1 cellular context compared by ENCODE assay signal in the genomic region with DNA sequence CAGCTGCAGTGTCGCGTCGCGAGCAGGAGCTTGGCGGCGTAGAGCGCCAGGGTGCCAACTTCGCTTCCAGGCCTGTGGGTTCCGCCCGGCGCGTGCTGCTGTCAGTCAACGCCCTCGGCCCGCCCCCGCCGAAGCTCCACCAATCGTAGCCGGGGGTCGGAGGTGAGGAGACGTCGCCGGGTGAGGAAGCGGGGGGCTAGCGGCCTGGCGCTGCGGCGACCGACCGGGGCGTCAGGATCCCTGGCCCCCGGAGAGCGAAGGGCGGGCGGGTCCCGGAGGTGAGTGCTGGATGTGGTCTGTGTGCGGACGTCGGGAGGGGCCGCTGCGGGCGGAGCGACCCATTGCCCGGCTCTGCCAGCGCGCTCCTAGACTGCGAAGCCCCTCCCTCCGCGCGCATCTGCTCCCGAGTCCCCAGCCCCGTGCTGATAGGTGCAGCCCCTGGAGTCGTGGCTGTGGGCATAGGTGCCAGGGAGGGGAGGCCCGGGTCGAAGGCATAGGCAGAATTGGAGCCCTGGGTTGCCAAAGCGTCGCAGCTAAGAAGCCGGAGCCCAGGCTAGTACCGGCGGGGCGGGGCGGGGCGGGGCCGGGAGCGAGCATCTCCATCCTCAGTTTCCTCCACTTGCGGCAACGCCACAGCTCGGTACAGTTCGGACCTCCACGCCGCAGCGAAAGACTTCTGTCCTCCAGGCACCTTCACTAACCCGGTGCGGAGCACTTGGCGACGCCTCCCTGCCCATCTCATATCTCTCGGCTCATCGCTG.
TF ChIP-seq lines count a peak whose summit lies in the region.

A gene (plus strand): TSS at position 165 of the 761 bp plus-strand sequence. CDS start 6,386 bp downstream, outside the sequence.

TF ChIP-seq in HepG2, 621 proteins besides CTCF, POLR2A, EP300 and RAD21 (continued from another document and continues in another):
- peak; percentile 32; the same call in 1 of the 2 replicates for TF ChIP-seq MYC (CRISPR knock-in tag; IDR thresholded peaks at IDR 0.05; ENCODE audit: borderline replicate concordance)
- TF ChIP-seq, protein P1, sequence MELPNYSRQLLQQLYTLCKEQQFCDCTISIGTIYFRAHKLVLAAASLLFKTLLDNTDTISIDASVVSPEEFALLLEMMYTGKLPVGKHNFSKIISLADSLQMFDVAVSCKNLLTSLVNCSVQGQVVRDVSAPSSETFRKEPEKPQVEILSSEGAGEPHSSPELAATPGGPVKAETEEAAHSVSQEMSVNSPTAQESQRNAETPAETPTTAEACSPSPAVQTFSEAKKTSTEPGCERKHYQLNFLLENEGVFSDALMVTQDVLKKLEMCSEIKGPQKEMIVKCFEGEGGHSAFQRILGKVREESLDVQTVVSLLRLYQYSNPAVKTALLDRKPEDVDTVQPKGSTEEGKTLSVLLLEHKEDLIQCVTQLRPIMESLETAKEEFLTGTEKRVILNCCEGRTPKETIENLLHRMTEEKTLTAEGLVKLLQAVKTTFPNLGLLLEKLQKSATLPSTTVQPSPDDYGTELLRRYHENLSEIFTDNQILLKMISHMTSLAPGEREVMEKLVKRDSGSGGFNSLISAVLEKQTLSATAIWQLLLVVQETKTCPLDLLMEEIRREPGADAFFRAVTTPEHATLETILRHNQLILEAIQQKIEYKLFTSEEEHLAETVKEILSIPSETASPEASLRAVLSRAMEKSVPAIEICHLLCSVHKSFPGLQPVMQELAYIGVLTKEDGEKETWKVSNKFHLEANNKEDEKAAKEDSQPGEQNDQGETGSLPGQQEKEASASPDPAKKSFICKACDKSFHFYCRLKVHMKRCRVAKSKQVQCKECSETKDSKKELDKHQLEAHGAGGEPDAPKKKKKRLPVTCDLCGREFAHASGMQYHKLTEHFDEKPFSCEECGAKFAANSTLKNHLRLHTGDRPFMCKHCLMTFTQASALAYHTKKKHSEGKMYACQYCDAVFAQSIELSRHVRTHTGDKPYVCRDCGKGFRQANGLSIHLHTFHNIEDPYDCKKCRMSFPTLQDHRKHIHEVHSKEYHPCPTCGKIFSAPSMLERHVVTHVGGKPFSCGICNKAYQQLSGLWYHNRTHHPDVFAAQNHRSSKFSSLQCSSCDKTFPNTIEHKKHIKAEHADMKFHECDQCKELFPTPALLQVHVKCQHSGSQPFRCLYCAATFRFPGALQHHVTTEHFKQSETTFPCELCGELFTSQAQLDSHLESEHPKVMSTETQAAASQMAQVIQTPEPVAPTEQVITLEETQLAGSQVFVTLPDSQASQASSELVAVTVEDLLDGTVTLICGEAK (IDR thresholded peaks at IDR 0.05), result no peak
- TF ChIP-seq, protein P1 (CRISPR knock-in tag; IDR thresholded peaks at IDR 0.05), result peak; percentile 79
- peak; percentile 75; the same call in 1 of the 2 replicates for TF ChIP-seq REPIN1 (CRISPR knock-in tag; IDR thresholded peaks at IDR 0.05; ENCODE audit: borderline replicate concordance, low read depth)
- TF ChIP-seq FOSL1 (CRISPR knock-in tag; IDR thresholded peaks at IDR 0.05; ENCODE audit: borderline replicate concordance), result no peak
- no peak for TF ChIP-seq RCOR2 (CRISPR knock-in tag; IDR thresholded peaks at IDR 0.05)
- TF ChIP-seq, protein P2, sequence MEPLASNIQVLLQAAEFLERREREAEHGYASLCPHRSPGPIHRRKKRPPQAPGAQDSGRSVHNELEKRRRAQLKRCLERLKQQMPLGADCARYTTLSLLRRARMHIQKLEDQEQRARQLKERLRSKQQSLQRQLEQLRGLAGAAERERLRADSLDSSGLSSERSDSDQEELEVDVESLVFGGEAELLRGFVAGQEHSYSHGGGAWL (CRISPR knock-in tag; IDR thresholded peaks at IDR 0.05), result peak; percentile 42; the same call in 1 of the 2 replicates
- no peak for TF ChIP-seq TCF12 (IDR thresholded peaks at IDR 0.05)
- TF ChIP-seq TCF12 (CRISPR knock-in tag; IDR thresholded peaks at IDR 0.05), result no peak
- TF ChIP-seq ZNF430 (CRISPR knock-in tag; IDR thresholded peaks at IDR 0.05), result peak; percentile 65; the same call in 1 of the 2 replicates
- TF ChIP-seq, protein P3, sequence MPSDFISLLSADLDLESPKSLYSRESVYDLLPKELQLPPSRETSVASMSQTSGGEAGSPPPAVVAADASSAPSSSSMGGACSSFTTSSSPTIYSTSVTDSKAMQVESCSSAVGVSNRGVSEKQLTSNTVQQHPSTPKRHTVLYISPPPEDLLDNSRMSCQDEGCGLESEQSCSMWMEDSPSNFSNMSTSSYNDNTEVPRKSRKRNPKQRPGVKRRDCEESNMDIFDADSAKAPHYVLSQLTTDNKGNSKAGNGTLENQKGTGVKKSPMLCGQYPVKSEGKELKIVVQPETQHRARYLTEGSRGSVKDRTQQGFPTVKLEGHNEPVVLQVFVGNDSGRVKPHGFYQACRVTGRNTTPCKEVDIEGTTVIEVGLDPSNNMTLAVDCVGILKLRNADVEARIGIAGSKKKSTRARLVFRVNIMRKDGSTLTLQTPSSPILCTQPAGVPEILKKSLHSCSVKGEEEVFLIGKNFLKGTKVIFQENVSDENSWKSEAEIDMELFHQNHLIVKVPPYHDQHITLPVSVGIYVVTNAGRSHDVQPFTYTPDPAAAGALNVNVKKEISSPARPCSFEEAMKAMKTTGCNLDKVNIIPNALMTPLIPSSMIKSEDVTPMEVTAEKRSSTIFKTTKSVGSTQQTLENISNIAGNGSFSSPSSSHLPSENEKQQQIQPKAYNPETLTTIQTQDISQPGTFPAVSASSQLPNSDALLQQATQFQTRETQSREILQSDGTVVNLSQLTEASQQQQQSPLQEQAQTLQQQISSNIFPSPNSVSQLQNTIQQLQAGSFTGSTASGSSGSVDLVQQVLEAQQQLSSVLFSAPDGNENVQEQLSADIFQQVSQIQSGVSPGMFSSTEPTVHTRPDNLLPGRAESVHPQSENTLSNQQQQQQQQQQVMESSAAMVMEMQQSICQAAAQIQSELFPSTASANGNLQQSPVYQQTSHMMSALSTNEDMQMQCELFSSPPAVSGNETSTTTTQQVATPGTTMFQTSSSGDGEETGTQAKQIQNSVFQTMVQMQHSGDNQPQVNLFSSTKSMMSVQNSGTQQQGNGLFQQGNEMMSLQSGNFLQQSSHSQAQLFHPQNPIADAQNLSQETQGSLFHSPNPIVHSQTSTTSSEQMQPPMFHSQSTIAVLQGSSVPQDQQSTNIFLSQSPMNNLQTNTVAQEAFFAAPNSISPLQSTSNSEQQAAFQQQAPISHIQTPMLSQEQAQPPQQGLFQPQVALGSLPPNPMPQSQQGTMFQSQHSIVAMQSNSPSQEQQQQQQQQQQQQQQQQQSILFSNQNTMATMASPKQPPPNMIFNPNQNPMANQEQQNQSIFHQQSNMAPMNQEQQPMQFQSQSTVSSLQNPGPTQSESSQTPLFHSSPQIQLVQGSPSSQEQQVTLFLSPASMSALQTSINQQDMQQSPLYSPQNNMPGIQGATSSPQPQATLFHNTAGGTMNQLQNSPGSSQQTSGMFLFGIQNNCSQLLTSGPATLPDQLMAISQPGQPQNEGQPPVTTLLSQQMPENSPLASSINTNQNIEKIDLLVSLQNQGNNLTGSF (CRISPR knock-in tag; IDR thresholded peaks at IDR 0.05), result peak; percentile 65; the same call in 1 of the 2 replicates
- TF ChIP-seq GLI4 (CRISPR knock-in tag; IDR thresholded peaks at IDR 0.05; ENCODE audit: borderline replicate concordance), result no peak
- no peak for TF ChIP-seq ATF1 (CRISPR knock-in tag; IDR thresholded peaks at IDR 0.05)
- TF ChIP-seq, protein P4, sequence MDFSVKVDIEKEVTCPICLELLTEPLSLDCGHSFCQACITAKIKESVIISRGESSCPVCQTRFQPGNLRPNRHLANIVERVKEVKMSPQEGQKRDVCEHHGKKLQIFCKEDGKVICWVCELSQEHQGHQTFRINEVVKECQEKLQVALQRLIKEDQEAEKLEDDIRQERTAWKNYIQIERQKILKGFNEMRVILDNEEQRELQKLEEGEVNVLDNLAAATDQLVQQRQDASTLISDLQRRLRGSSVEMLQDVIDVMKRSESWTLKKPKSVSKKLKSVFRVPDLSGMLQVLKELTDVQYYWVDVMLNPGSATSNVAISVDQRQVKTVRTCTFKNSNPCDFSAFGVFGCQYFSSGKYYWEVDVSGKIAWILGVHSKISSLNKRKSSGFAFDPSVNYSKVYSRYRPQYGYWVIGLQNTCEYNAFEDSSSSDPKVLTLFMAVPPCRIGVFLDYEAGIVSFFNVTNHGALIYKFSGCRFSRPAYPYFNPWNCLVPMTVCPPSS (IDR thresholded peaks at IDR 0.05), result no peak
- TF ChIP-seq, protein P5, sequence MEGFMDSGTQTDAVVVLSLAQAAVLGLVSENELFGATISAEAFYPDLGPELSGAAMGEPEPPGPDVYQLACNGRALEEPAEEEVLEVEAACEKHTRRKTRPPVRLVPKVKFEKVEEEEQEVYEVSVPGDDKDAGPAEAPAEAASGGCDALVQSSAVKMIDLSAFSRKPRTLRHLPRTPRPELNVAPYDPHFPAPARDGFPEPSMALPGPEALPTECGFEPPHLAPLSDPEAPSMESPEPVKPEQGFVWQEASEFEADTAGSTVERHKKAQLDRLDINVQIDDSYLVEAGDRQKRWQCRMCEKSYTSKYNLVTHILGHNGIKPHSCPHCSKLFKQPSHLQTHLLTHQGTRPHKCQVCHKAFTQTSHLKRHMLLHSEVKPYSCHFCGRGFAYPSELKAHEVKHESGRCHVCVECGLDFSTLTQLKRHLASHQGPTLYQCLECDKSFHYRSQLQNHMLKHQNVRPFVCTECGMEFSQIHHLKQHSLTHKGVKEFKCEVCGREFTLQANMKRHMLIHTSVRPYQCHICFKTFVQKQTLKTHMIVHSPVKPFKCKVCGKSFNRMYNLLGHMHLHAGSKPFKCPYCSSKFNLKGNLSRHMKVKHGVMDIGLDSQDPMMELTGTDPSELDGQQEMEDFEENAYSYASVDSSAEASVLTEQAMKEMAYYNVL (CRISPR knock-in tag; IDR thresholded peaks at IDR 0.05; ENCODE audit: borderline replicate concordance), result peak; percentile 81; the same call in 1 of the 2 replicates
- TF ChIP-seq KDM1A (CRISPR knock-in tag; IDR thresholded peaks at IDR 0.05), result no peak
- TF ChIP-seq RBFOX2 (IDR thresholded peaks at IDR 0.05; ENCODE audit: low read depth, low read length), result peak; percentile 72
- TF ChIP-seq THYN1 (CRISPR knock-in tag; IDR thresholded peaks at IDR 0.05; ENCODE audit: borderline replicate concordance, low read depth), result peak; percentile 86; the same call in 1 of the 2 replicates
- TF ChIP-seq ZNF552 (CRISPR knock-in tag; IDR thresholded peaks at IDR 0.05; ENCODE audit: borderline replicate concordance), result peak; percentile 66; the same call in 1 of the 2 replicates
- no peak for TF ChIP-seq ZNF629 (CRISPR knock-in tag; conservative IDR thresholded peaks at IDR 0.05)
- TF ChIP-seq, protein P6, sequence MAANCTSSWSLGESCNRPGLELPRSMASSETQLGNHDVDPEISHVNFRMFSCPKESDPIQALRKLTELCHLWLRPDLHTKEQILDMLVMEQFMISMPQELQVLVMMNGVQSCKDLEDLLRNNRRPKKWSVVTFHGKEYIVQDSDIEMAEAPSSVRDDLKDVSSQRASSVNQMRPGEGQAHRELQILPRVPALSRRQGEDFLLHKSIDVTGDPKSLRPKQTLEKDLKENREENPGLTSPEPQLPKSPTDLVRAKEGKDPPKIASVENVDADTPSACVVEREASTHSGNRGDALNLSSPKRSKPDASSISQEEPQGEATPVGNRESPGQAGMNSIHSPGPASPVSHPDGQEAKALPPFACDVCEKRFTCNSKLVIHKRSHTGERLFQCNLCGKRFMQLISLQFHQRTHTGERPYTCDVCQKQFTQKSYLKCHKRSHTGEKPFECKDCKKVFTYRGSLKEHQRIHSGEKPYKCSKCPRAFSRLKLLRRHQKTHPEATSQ (CRISPR knock-in tag; IDR thresholded peaks at IDR 0.05; ENCODE audit: borderline replicate concordance), result peak; percentile 79; the same call in 1 of the 2 replicates
- TF ChIP-seq ZNF614 (CRISPR knock-in tag; IDR thresholded peaks at IDR 0.05; ENCODE audit: borderline replicate concordance), result peak; percentile 33; the same call in 1 of the 2 replicates
- TF ChIP-seq BHLHE40 (IDR thresholded peaks at IDR 0.05; ENCODE audit: low read length), result peak; percentile 35; the same call in 1 of the 2 replicates
- TF ChIP-seq ZNF883 (CRISPR knock-in tag; IDR thresholded peaks at IDR 0.05; ENCODE audit: not compliant biosample characterization), result peak; percentile 84
- TF ChIP-seq ZFP36L1 (CRISPR knock-in tag; IDR thresholded peaks at IDR 0.05), result 0 out of 2 replicates have a peak, but pooled peaks have one; percentile 62
- TF ChIP-seq JUNB (CRISPR knock-in tag; IDR thresholded peaks at IDR 0.05; ENCODE audit: borderline replicate concordance), result no peak
- peak; percentile 71 for TF ChIP-seq ZNF777 (CRISPR knock-in tag; IDR thresholded peaks at IDR 0.05)
- peak; percentile 82 for TF ChIP-seq ZSCAN12 (CRISPR knock-in tag; IDR thresholded peaks at IDR 0.05)
- TF ChIP-seq, protein P7, sequence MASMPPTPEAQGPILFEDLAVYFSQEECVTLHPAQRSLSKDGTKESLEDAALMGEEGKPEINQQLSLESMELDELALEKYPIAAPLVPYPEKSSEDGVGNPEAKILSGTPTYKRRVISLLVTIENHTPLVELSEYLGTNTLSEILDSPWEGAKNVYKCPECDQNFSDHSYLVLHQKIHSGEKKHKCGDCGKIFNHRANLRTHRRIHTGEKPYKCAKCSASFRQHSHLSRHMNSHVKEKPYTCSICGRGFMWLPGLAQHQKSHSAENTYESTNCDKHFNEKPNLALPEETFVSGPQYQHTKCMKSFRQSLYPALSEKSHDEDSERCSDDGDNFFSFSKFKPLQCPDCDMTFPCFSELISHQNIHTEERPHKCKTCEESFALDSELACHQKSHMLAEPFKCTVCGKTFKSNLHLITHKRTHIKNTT (CRISPR knock-in tag; IDR thresholded peaks at IDR 0.05), result no peak
- peak; percentile 83 for TF ChIP-seq KAT8 (CRISPR knock-in tag; IDR thresholded peaks at IDR 0.05)
- TF ChIP-seq ZNF441 (CRISPR knock-in tag; IDR thresholded peaks at IDR 0.05; ENCODE audit: borderline replicate concordance), result peak; percentile 85; the same call in 1 of the 2 replicates
- peak; percentile 48; the same call in 1 of the 2 replicates for TF ChIP-seq ZNF768 (CRISPR knock-in tag; IDR thresholded peaks at IDR 0.05)
- 0 out of 2 replicates have a peak, but pooled peaks have one; percentile 31 for TF ChIP-seq ZBTB42 (CRISPR knock-in tag; IDR thresholded peaks at IDR 0.05)
